ENCODE assay signal across 28 cellular contexts in genomic region chr15:90586948-90587347, GRCh38. TPM values are rescaled to one million over a fixed set of nuclear protein-coding genes. Genes with fewer than 3 reads are reported as not detected.
DNase-seq lines count a peak whose midpoint lies in the region; ATAC-seq, FAIRE-seq and TF ChIP-seq lines count a peak whose summit lies in the region.
"Had no signal": no experiment of that assay in that cellular context is flagged by ENCODE, and none has a peak within 500 bp of the region (broad histone marks: within the 10 kb centered on the region; RNA-seq: fewer than 3 reads in every experiment).

No MANE protein-coding gene starts in this region.

- CTCF ChIA-PET in CD8-positive, alpha-beta T cell (lab: Charles Lee) = interaction anchor here (1.1 to 1.8 kb wide), 7 partner anchors 10 to 299 kb away, joined by 3 to 7 read pairs (median 4); no protein-coding TSS in a partner anchor
- CTCF ChIA-PET in T-cell (lab: Charles Lee) (interaction anchor here (1.0 to 1.1 kb wide), 3 partner anchors 10 to 55 kb away, joined by 3 to 4 read pairs (median 3); no protein-coding TSS in a partner anchor), K562 (lab: Yijun Ruan, JAX; ENCODE audit: low intra/inter-chr PET ratio) (no interaction called here)

- peaks cover 62% of the 10 kb centered on the region for H3K4me1 Mint-ChIP-seq in CD8-positive, alpha-beta T cell (ENCODE audit: low read depth)
- peaks cover 63% of the 10 kb centered on the region in 3 donors for H3K4me1 Mint-ChIP-seq in T-cell
- H3K4me1 Mint-ChIP-seq in natural killer cell treated with Interleukin-12 subunit alpha and Interleukin-12 subunit beta and Interleukin-15 and Interleukin-18, amount 100 ng/mL, for 72 hours (ENCODE audit: low read depth in 2 of 2) = peaks cover 26 to 29% of the 10 kb centered on the region in 2 donors

- peak overlapping the region; percentile 2 to 57 (median 45); a peak in 19 of 22 replicates for H3K4me2 ChIP-seq in BLaER1 treated with 17β-estradiol and CSF1 and Interleukin-3, amounts not matched to agents 10 nM and 100 nM
- no peak overlapping the region for H3K4me2 ChIP-seq in K562 (ENCODE audit: insufficient read depth, low read length)

- peaks cover 0 to 52% (median 5%) of the 10 kb centered on the region in 11 experiments; a peak in 6 of 22 replicates for H4K20me1 ChIP-seq in BLaER1 treated with 17β-estradiol and CSF1 and Interleukin-3, amounts not matched to agents 10 nM and 100 nM
- no peaks in the 10 kb centered on the region for H4K20me1 ChIP-seq in K562 (replicated peaks; ENCODE audit: control insufficient read depth, insufficient read depth, low read length)

- H3K4me3 ChIP-seq in BLaER1 treated with 17β-estradiol and CSF1 and Interleukin-3, amounts not matched to agents 10 nM and 100 nM = no peak overlapping the region
- no peak overlapping the region for H3K4me3 ChIP-seq in CD8-positive, alpha-beta T cell (ENCODE audit: low read depth, low read length)
- H3K4me3 ChIP-seq in K562 = no peak overlapping the region
- no peak overlapping the region for H3K4me3 ChIP-seq in gastroesophageal sphincter
- no peak overlapping the region for H3K4me3 ChIP-seq in ascending aorta
- H3K4me3 ChIP-seq: lung, testis had no signal

- no peaks in the 10 kb centered on the region for H3K27me3 Mint-ChIP-seq in CD8-positive, alpha-beta T cell (ENCODE audit: low read depth)
- no peaks in the 10 kb centered on the region for H3K27me3 Mint-ChIP-seq in T-cell
- no peaks in the 10 kb centered on the region for H3K27me3 Mint-ChIP-seq in natural killer cell treated with Interleukin-12 subunit alpha and Interleukin-12 subunit beta and Interleukin-15 and Interleukin-18, amount 100 ng/mL, for 72 hours
- H3K27me3 Mint-ChIP-seq: activated CD4-positive, alpha-beta T cell treated with anti-CD3 and anti-CD28 coated beads, Interleukin-2, amount 10 ng/mL, durations not matched to agents 24 days and 14 days had no signal

- peak overlapping the region; percentile 49 for H3K27ac Mint-ChIP-seq in CD8-positive, alpha-beta T cell
- H3K27ac Mint-ChIP-seq in T-cell = peak overlapping the region; percentile 36 to 62
- H3K27ac Mint-ChIP-seq in natural killer cell treated with Interleukin-12 subunit alpha and Interleukin-12 subunit beta and Interleukin-15 and Interleukin-18, amount 100 ng/mL, for 72 hours = no peak overlapping the region
- H3K27ac Mint-ChIP-seq: activated naive CD4-positive, alpha-beta T cell treated with anti-CD3 and anti-CD28 coated beads, Interleukin-2, amount 50 U/mL, for 72 hours; stimulated activated effector memory CD8-positive, alpha-beta T cell treated with anti-CD3 and anti-CD28 coated beads, Interleukin-12 subunit alpha, Interleukin-12 subunit beta, amount 100 ng/mL, for 72 hours had no signal

- ATAC-seq in CD8-positive, alpha-beta T cell = no peak
- no peak for ATAC-seq in T-cell (replicated peaks in 1 of 4)
- peak; percentile 52 for ATAC-seq in K562
- ATAC-seq in natural killer cell treated with Interleukin-12 subunit alpha and Interleukin-12 subunit beta and Interleukin-15 and Interleukin-18, amount 100 ng/mL, for 72 hours = no peak
- ATAC-seq in gastroesophageal sphincter = no peak
- ATAC-seq: activated naive CD4-positive, alpha-beta T cell treated with anti-CD3 and anti-CD28 coated beads, Interleukin-2, amount 50 U/mL, for 72 hours; HCT116; Panc1; stimulated activated effector memory CD8-positive, alpha-beta T cell treated with anti-CD3 and anti-CD28 coated beads, Interleukin-12 subunit alpha, Interleukin-12 subunit beta, amount 100 ng/mL, for 72 hours had no signal

- no peaks in the 10 kb centered on the region for H3K9me3 ChIP-seq in BLaER1 treated with 17β-estradiol and CSF1 and Interleukin-3, amounts not matched to agents 10 nM and 100 nM (replicated peaks in 1 of 11)
- H3K9me3 ChIP-seq in CD8-positive, alpha-beta T cell (ENCODE audit: low read length) = no peaks in the 10 kb centered on the region
- no peaks in the 10 kb centered on the region for H3K9me3 ChIP-seq in K562 (replicated peaks; ENCODE audit: control insufficient read depth, insufficient read depth, low read depth, low read length)
- no peaks in the 10 kb centered on the region for H3K9me3 ChIP-seq in gastroesophageal sphincter
- no peaks in the 10 kb centered on the region for H3K9me3 ChIP-seq in ascending aorta
- H3K9me3 ChIP-seq: testis had no signal

- H3K36me3 Mint-ChIP-seq in CD8-positive, alpha-beta T cell = peaks cover 31% of the 10 kb centered on the region
- peaks cover 28% of the 10 kb centered on the region for H3K36me3 Mint-ChIP-seq in T-cell
- H3K36me3 Mint-ChIP-seq in natural killer cell treated with Interleukin-12 subunit alpha and Interleukin-12 subunit beta and Interleukin-15 and Interleukin-18, amount 100 ng/mL, for 72 hours = peaks cover 5% of the 10 kb centered on the region
- H3K36me3 Mint-ChIP-seq: stimulated activated effector memory CD8-positive, alpha-beta T cell treated with anti-CD3 and anti-CD28 coated beads, Interleukin-12 subunit alpha, Interleukin-12 subunit beta, amount 100 ng/mL, for 72 hours had no signal

- no peak overlapping the region for H3K4me3 Mint-ChIP-seq in CD8-positive, alpha-beta T cell
- H3K4me3 Mint-ChIP-seq in T-cell = no peak overlapping the region
- H3K4me3 Mint-ChIP-seq in natural killer cell treated with Interleukin-12 subunit alpha and Interleukin-12 subunit beta and Interleukin-15 and Interleukin-18, amount 100 ng/mL, for 72 hours = no peak overlapping the region
- H3K4me3 Mint-ChIP-seq: activated CD4-positive, alpha-beta T cell treated with anti-CD3 and anti-CD28 coated beads, Interleukin-2, amount 10 ng/mL, durations not matched to agents 24 days and 14 days; CD14-positive monocyte; stimulated activated effector memory CD8-positive, alpha-beta T cell treated with anti-CD3 and anti-CD28 coated beads, Interleukin-12 subunit alpha, Interleukin-12 subunit beta, amount 100 ng/mL, for 72 hours had no signal

- no peak overlapping the region for H3K9ac ChIP-seq in BLaER1 treated with 17β-estradiol and CSF1 and Interleukin-3, amounts not matched to agents 10 nM and 100 nM
- H3K9ac ChIP-seq in K562 (ENCODE audit: insufficient read depth in 1 of 2, low read depth in 2 of 2, low read length in 2 of 2) = no peak overlapping the region

- peaks cover 8 to 53% (median 18%) of the 10 kb centered on the region in 11 experiments; a peak in 16 of 22 replicates for H3K36me3 ChIP-seq in BLaER1 treated with 17β-estradiol and CSF1 and Interleukin-3, amounts not matched to agents 10 nM and 100 nM
- H3K36me3 ChIP-seq in CD8-positive, alpha-beta T cell (ENCODE audit: insufficient read depth, low read length) = no peaks in the 10 kb centered on the region
- H3K36me3 ChIP-seq in K562 (ENCODE audit: control insufficient read depth, insufficient read depth, low read length) (no peaks in the 10 kb centered on the region), gastroesophageal sphincter (no peaks in the 10 kb centered on the region), ascending aorta (no peaks in the 10 kb centered on the region)

- intact Hi-C loops in CD8-positive, alpha-beta T cell (cut with DNase I, micrococcal nuclease) = no loop called here
- intact Hi-C loops in K562 (cut with micrococcal nuclease) = no loop called here
- intact Hi-C loops in ascending aorta (cut with DNase I) = no loop called here

- POLR2A ChIA-PET in CD8-positive, alpha-beta T cell (lab: Charles Lee) = interaction anchor here (1.5 to 1.6 kb wide), 2 partner anchors 9 to 10 kb away, joined by 4 to 5 read pairs; no protein-coding TSS in a partner anchor
- POLR2A ChIA-PET in T-cell (lab: Charles Lee) (interaction anchor here in 1 of 2 donors (0.5 to 0.7 kb wide), 2 partner anchors 18 to 140 kb away, joined by 3 to 6 read pairs; no protein-coding TSS in a partner anchor), K562 (lab: Yijun Ruan, JAX) (interaction anchor here (0.7 to 2.3 kb wide), 5 partner anchors 10 to 17 kb away, joined by 3 to 11 read pairs (median 3); no protein-coding TSS in a partner anchor)

- TF ChIP-seq RAD21 in K562 (CRISPR knock-in tag; conservative IDR thresholded peaks at IDR 0.05 in 1 of 2, IDR thresholded peaks at IDR 0.05 in 1 of 2) = no peak

- TF ChIP-seq EP300 in K562 (IDR thresholded peaks at IDR 0.05; ENCODE audit: low read length) (peak; percentile 26; the same call in 1 of the 2 replicates), gastroesophageal sphincter (IDR thresholded peaks at IDR 0.05) (no peak)

- in situ Hi-C loops in K562 (cut with MboI) = no loop called here

- DNase-seq in CD8-positive, alpha-beta T cell = no peak
- DNase-seq in T-cell (no peak), K562 (ENCODE audit: extremely low read depth in 1 of 4, low spot score in 3 of 4) (no peak), COR-L47 (lab: John Stamatoyannopoulos, UW) (no peak), ascending aorta (ENCODE audit: low spot score in 2 of 2) (no peak)
- DNase-seq in natural killer cell treated with Interleukin-12 subunit alpha and Interleukin-12 subunit beta and Interleukin-15 and Interleukin-18, amount 100 ng/mL, for 72 hours (ENCODE audit: low spot score) = no peak
- DNase-seq: activated CD4-positive, alpha-beta T cell treated with anti-CD3 and anti-CD28 coated beads, Interleukin-2, amount 10 ng/mL, durations not matched to agents 24 days and 14 days; aorta; DND-41; effector CD4-positive, alpha-beta T cell; GF-D8; hippocampal formation; NCI-H1092; NCI-H187; NCI-H2171; NCI-H510A; SHP77 treated with DMSO at 0.1 percent for 48 hours; T-helper 9 cell; testis had no signal

- no peaks in the 10 kb centered on the region for H3K9me3 Mint-ChIP-seq in CD8-positive, alpha-beta T cell
- H3K9me3 Mint-ChIP-seq in T-cell = no peaks in the 10 kb centered on the region
- no peaks in the 10 kb centered on the region for H3K9me3 Mint-ChIP-seq in natural killer cell treated with Interleukin-12 subunit alpha and Interleukin-12 subunit beta and Interleukin-15 and Interleukin-18, amount 100 ng/mL, for 72 hours
- H3K9me3 Mint-ChIP-seq: activated CD4-positive, alpha-beta T cell treated with anti-CD3 and anti-CD28 coated beads, Interleukin-2, amount 10 ng/mL, durations not matched to agents 24 days and 14 days; CD14-positive monocyte; stimulated activated effector memory CD8-positive, alpha-beta T cell treated with anti-CD3 and anti-CD28 coated beads, Interleukin-12 subunit alpha, Interleukin-12 subunit beta, amount 100 ng/mL, for 72 hours had no signal

- no peaks in the 10 kb centered on the region for H3K27me3 ChIP-seq in BLaER1 treated with 17β-estradiol and CSF1 and Interleukin-3, amounts not matched to agents 10 nM and 100 nM
- no peaks in the 10 kb centered on the region for H3K27me3 ChIP-seq in CD8-positive, alpha-beta T cell (ENCODE audit: insufficient read depth, low read length)
- H3K27me3 ChIP-seq in K562 (ENCODE audit: control insufficient read depth in 2 of 2, insufficient read depth in 2 of 2, low read length in 2 of 2) (no peaks in the 10 kb centered on the region), gastroesophageal sphincter (no peaks in the 10 kb centered on the region), ascending aorta (no peaks in the 10 kb centered on the region)
- H3K27me3 ChIP-seq: testis had no signal

- BruUV-seq in K562 (replicated peaks; lab: Mats Ljungman, UMichigan) = no TSS peak

- 56% methylated on average over 5 of the region's 5 CpGs for WGBS in K562 (ENCODE audit: insufficient coverage, low coverage, missing lambda C conversion rate)
- WGBS in gastroesophageal sphincter (ENCODE audit: low coverage in 1 of 2), 2 donors = 92 to 100% methylated on average over 4 to 5 of the region's 5 CpGs

- no peaks in the 10 kb centered on the region for H3K9me1 ChIP-seq in K562 (ENCODE audit: control insufficient read depth, insufficient read depth, low read length)

- no peak for TF ChIP-seq CTCF in CD8-positive, alpha-beta T cell (IDR thresholded peaks at IDR 0.05)
- no peak for TF ChIP-seq CTCF in K562 (IDR thresholded peaks at IDR 0.05 in 2 of 3, conservative IDR thresholded peaks at IDR 0.05 in 1 of 3; ENCODE audit: insufficient read depth in 2 of 3, low read depth in 1 of 3, low read length in 3 of 3)
- no peak for TF ChIP-seq CTCF in gastroesophageal sphincter (IDR thresholded peaks at IDR 0.05)
- TF ChIP-seq CTCF in ascending aorta (IDR thresholded peaks at IDR 0.05) = no peak

- H3K4me1 ChIP-seq in BLaER1 treated with 17β-estradiol and CSF1 and Interleukin-3, amounts not matched to agents 10 nM and 100 nM = peaks cover 40 to 68% (median 44%) of the 10 kb centered on the region in 10 experiments
- peaks cover 35% of the 10 kb centered on the region for H3K4me1 ChIP-seq in CD8-positive, alpha-beta T cell (ENCODE audit: insufficient read depth, low read length)
- H3K4me1 ChIP-seq in K562 (replicated peaks in 1 of 2; ENCODE audit: control insufficient read depth in 2 of 2, insufficient read depth in 2 of 2, low read length in 2 of 2) = peaks cover 0 to 4% of the 10 kb centered on the region in 2 experiments; a peak in 2 of 5 replicates
- H3K4me1 ChIP-seq in gastroesophageal sphincter = peaks cover 0 to 73% (median 2%) of the 10 kb centered on the region in 3 donors
- peaks cover 3 to 23% of the 10 kb centered on the region in 2 donors for H3K4me1 ChIP-seq in ascending aorta

- H3K27ac ChIP-seq in BLaER1 treated with 17β-estradiol and CSF1 and Interleukin-3, amounts not matched to agents 10 nM and 100 nM = peak overlapping the region in 1 of 11 experiments; percentile 22; a peak in 1 of 22 replicates
- H3K27ac ChIP-seq in CD8-positive, alpha-beta T cell (ENCODE audit: low read depth, low read length) = no peak overlapping the region
- no peak overlapping the region for H3K27ac ChIP-seq in K562 (ENCODE audit: extremely low read depth, low read depth, low read length)
- no peak overlapping the region for H3K27ac ChIP-seq in gastroesophageal sphincter
- no peak overlapping the region for H3K27ac ChIP-seq in ascending aorta
- H3K27ac ChIP-seq: testis had no signal

- no peak for TF ChIP-seq POLR2A in K562 (conservative IDR thresholded peaks at IDR 0.05)
- TF ChIP-seq POLR2A in gastroesophageal sphincter (IDR thresholded peaks at IDR 0.05) = no peak

- H2AFZ ChIP-seq in K562 (ENCODE audit: low read depth, low read length) = no peak overlapping the region

- H3K79me2 ChIP-seq in K562 (ENCODE audit: control insufficient read depth, insufficient read depth, low read length) = no peaks in the 10 kb centered on the region

- no peak for FAIRE-seq in K562 (lab: Jason Lieb, UNC)
- FAIRE-seq: D721Med had no signal

RNA-seq across cellular contexts. Expression of gene CRTC3, which starts 57.2 kb away (rescaled TPM):
- 10 to 100 TPM; 74.0 to 77.9 TPM for total RNA-seq in CD8-positive, alpha-beta T cell
- 100 to 1,000 TPM in 1 of 5 donors, 10 to 100 TPM in 4; 88.3 to 119 (median 89.1) TPM for total RNA-seq in T-cell
- total RNA-seq in K562 (2011; cell fraction: chromatin; rRNA removed; ENCODE audit: low replicate concordance) = 42.0 and 91.0 TPM in 2 replicates
- total RNA-seq in K562 (2011; cell fraction: nucleolus; rRNA removed) = 25.7 and 27.0 TPM in 2 replicates
- 50.7 and 99.0 TPM in 2 replicates for total RNA-seq in K562 (2011; cell fraction: nucleoplasm; rRNA removed)
- 7.5 and 9.1 TPM in 2 replicates for total RNA-seq in K562 (2014; rRNA removed)
- 9.4 and 10.0 TPM in 2 replicates for total RNA-seq in K562 (2014; rRNA removed; fragmentation: Illumina TruSeq; extraction: Trizol)
- total RNA-seq in K562 (2015; rRNA removed; fragmentation: Illumina TruSeq; extraction: Trizol) = 11.3 and 11.6 TPM in 2 replicates
- total RNA-seq in K562 (2021) = 18.5 and 19.0 TPM in 2 replicates
- polyA plus RNA-seq in K562 (2011; rRNA removed) = 14.1 and 17.2 TPM in 2 replicates
- 8.3 and 11.0 TPM in 2 replicates for polyA plus RNA-seq in K562 (2011; cell fraction: cytosol; rRNA removed)
- polyA plus RNA-seq in K562 (2011; cell fraction: nucleus; rRNA removed) = 17.7 and 22.6 TPM in 2 replicates
- polyA plus RNA-seq in K562 (2012) = 12.6 and 15.1 TPM in 2 replicates
- polyA plus RNA-seq in K562 (2014; fragmentation: Illumina TruSeq; extraction: Trizol) = 12.7 and 13.8 TPM in 2 replicates
- polyA plus RNA-seq in K562 (2014; fragmentation: Nextera tagmentation; extraction: Ambion mirVana) = 1 to 10 TPM; 1.2 to 2.1 TPM
- polyA plus RNA-seq in K562 (2014; rRNA removed) = 9.1 and 11.7 TPM in 2 replicates
- 21.2 and 24.0 TPM in 2 replicates for polyA minus RNA-seq in K562 (2011; rRNA and poly(A)+ RNA removed)
- polyA minus RNA-seq in K562 (2011; cell fraction: cytosol; rRNA and poly(A)+ RNA removed) = 10.8 and 14.3 TPM in 2 replicates
- 14.9 and 20.8 TPM in 2 replicates for polyA minus RNA-seq in K562 (2011; cell fraction: nucleus; rRNA and poly(A)+ RNA removed)
- total RNA-seq in natural killer cell treated with Interleukin-12 subunit alpha and Interleukin-12 subunit beta and Interleukin-15 and Interleukin-18, amount 100 ng/mL, for 72 hours = 10 to 100 TPM; 44.1 to 69.4 TPM
- total RNA-seq in gastroesophageal sphincter = 10 to 100 TPM; 44.5 to 68.6 (median 65.6) TPM
- 35.5 TPM for total RNA-seq in ascending aorta

Comparison
In these comparisons a context has a peak if more than half of its experiments do, and no peak if none do; other contexts are left out.
1. H3K27ac Mint-ChIP-seq: peak in CD8-positive, alpha-beta T cell (single experiment) and T-cell (2 of 2); none in natural killer cell treated with Interleukin-12 subunit alpha and Interleukin-12 subunit beta and Interleukin-15 and Interleukin-18, amount 100 ng/mL, for 72 hours (0 of 2).